Comparison of ENCODE assay signal across 8 cellular contexts in genomic region chr3:128226794-128227399, GRCh38.
A peak's percentile ranks its signal among the peaks of the same experiment; 100 is the strongest.
DNase-seq lines count a peak whose midpoint lies in the region; FAIRE-seq and TF ChIP-seq lines count a peak whose summit lies in the region.

No MANE protein-coding gene starts in this region.

- DNase-seq in AG09319 (ENCODE audit: extremely low read depth, low read depth) (no peak), GM19239 (ENCODE audit: insufficient read length, low spot score) (no peak), T follicular helper cell (ENCODE audit: low read depth) (peak; percentile 6), coronary artery (ENCODE audit: low spot score) (no peak), medulla oblongata (ENCODE audit: extremely low spot score) (peak; percentile 34), mucosa of gallbladder (ENCODE audit: low spot score) (no peak), T1000 (lab: John Stamatoyannopoulos, UW) (no peak), NCI-H1436 treated with DMSO at 0.1 percent for 48 hours (lab: John Stamatoyannopoulos, UW) (no peak)

- H3K4me3 ChIP-seq in coronary artery = no peak overlapping the region

- peak; percentile 56 for FAIRE-seq in GM19239 (lab: Jason Lieb, UNC)

- TF ChIP-seq CTCF in AG09319 (IDR thresholded peaks at IDR 0.05; ENCODE audit: low read depth, low read length) (peak; percentile 74), coronary artery (IDR thresholded peaks at IDR 0.05) (peak; percentile 31)

- H3K27ac ChIP-seq in coronary artery = no peak overlapping the region

Comparison
In these comparisons a context has a peak if more than half of its experiments do, and no peak if none do; other contexts are left out.
1. DNase-seq: peak in T follicular helper cell (single experiment) and medulla oblongata (single experiment); none in AG09319 (single experiment), GM19239 (single experiment), coronary artery (single experiment), mucosa of gallbladder (single experiment), T1000 (single experiment) and NCI-H1436 treated with DMSO at 0.1 percent for 48 hours (single experiment).